ENCODE assay signal across 1 cellular context in the genomic region with DNA sequence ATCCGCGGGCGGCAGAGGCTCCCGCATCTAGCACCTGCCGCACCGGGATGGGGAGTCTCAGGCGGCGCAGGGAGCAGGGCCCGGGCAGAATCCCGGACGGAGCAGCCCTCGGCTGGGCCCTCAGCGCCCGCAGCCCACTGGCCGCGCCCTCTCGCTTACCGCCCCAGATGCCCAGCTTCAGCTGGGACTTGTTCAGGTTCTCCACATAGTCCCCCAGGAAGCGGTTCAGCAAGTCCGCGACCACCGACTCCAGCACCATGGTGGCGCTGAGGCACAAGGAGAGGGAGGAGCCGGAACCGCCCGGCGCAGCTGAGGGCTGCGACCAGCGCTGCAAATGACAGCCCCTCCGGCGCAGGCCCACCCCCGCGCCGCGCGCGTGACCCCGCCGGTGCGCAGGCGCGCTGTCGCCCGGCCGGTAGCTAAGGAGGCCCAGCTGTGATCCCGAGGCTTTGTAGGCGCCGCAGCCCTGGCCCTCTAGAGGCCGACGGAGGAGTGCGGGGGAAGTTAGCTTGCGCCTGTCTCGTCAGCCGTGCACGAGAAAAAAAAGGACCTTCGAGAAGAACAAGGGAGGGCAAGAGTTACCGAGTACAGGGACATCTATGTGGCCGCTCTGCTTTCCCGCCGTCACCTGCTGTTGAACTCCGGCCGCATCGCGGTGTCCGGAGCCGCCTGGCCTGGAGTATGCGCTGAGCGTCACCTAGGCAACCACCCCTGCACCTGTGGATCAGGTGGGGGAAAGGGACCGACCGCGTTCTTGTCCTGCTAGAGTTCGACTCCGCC.
TF ChIP-seq lines count a peak whose summit lies in the region.

A gene with protein sequence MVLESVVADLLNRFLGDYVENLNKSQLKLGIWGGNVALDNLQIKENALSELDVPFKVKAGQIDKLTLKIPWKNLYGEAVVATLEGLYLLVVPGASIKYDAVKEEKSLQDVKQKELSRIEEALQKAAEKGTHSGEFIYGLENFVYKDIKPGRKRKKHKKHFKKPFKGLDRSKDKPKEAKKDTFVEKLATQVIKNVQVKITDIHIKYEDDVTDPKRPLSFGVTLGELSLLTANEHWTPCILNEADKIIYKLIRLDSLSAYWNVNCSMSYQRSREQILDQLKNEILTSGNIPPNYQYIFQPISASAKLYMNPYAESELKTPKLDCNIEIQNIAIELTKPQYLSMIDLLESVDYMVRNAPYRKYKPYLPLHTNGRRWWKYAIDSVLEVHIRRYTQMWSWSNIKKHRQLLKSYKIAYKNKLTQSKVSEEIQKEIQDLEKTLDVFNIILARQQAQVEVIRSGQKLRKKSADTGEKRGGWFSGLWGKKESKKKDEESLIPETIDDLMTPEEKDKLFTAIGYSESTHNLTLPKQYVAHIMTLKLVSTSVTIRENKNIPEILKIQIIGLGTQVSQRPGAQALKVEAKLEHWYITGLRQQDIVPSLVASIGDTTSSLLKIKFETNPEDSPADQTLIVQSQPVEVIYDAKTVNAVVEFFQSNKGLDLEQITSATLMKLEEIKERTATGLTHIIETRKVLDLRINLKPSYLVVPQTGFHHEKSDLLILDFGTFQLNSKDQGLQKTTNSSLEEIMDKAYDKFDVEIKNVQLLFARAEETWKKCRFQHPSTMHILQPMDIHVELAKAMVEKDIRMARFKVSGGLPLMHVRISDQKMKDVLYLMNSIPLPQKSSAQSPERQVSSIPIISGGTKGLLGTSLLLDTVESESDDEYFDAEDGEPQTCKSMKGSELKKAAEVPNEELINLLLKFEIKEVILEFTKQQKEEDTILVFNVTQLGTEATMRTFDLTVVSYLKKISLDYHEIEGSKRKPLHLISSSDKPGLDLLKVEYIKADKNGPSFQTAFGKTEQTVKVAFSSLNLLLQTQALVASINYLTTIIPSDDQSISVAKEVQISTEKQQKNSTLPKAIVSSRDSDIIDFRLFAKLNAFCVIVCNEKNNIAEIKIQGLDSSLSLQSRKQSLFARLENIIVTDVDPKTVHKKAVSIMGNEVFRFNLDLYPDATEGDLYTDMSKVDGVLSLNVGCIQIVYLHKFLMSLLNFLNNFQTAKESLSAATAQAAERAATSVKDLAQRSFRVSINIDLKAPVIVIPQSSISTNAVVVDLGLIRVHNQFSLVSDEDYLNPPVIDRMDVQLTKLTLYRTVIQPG (N-terminal part only) (minus strand): TSS at position 332 of the 780 bp plus-strand sequence. CDS start 73 bp downstream, at position 259.

TF ChIP-seq in HepG2, 621 proteins besides CTCF, POLR2A, EP300 and RAD21 (continued from another document and continues in another):
- TF ChIP-seq HMGXB4 (CRISPR knock-in tag; IDR thresholded peaks at IDR 0.05; ENCODE audit: borderline replicate concordance in 1 of 2, low read depth in 1 of 2) (peak; percentile 86 to 90; a peak in 3 of 4 replicates), SMYD3 (CRISPR knock-in tag; IDR thresholded peaks at IDR 0.05) (no peak), ZNF605 (CRISPR knock-in tag; IDR thresholded peaks at IDR 0.05) (no peak; the same call in 1 of the 2 replicates), ZNF781 (CRISPR knock-in tag; IDR thresholded peaks at IDR 0.05; ENCODE audit: borderline replicate concordance, not compliant biosample characterization) (no peak), POGK (CRISPR knock-in tag; conservative IDR thresholded peaks at IDR 0.05) (peak; percentile 74; the same call in 1 of the 2 replicates), ETS1 (CRISPR knock-in tag; IDR thresholded peaks at IDR 0.05) (peak; percentile 40; the same call in 1 of the 2 replicates), SIX4 (CRISPR knock-in tag; IDR thresholded peaks at IDR 0.05) (no peak), ZNF260 (CRISPR knock-in tag; IDR thresholded peaks at IDR 0.05; ENCODE audit: borderline replicate concordance, low read depth) (no peak), ZNF644 (CRISPR knock-in tag; IDR thresholded peaks at IDR 0.05; ENCODE audit: low read depth) (no peak), ERF (CRISPR knock-in tag; IDR thresholded peaks at IDR 0.05) (peak; percentile 81), ZNF232 (CRISPR knock-in tag; IDR thresholded peaks at IDR 0.05; ENCODE audit: borderline replicate concordance) (peak; percentile 77), SIN3A (IDR thresholded peaks at IDR 0.05; ENCODE audit: borderline replicate concordance, low read depth, low read length) (peak; percentile 88), ZNF138 (CRISPR knock-in tag; IDR thresholded peaks at IDR 0.05; ENCODE audit: low read depth) (no peak), PRMT3 (CRISPR knock-in tag; IDR thresholded peaks at IDR 0.05; ENCODE audit: borderline replicate concordance, low read depth) (no peak), KDM5A (IDR thresholded peaks at IDR 0.05; ENCODE audit: borderline replicate concordance, low read length) (no peak; the same call in 1 of the 2 replicates), ZNF746 (CRISPR knock-in tag; IDR thresholded peaks at IDR 0.05) (no peak), ZNF275 (CRISPR knock-in tag; IDR thresholded peaks at IDR 0.05; ENCODE audit: borderline replicate concordance) (no peak), IKZF5 (CRISPR knock-in tag; IDR thresholded peaks at IDR 0.05) (peak; percentile 50; the same call in 1 of the 2 replicates)
- TF ChIP-seq, protein P1, sequence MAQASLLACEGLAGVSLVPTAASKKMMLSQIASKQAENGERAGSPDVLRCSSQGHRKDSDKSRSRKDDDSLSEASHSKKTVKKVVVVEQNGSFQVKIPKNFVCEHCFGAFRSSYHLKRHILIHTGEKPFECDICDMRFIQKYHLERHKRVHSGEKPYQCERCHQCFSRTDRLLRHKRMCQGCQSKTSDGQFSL (CRISPR knock-in tag; IDR thresholded peaks at IDR 0.05): peak; percentile 46; the same call in 1 of the 2 replicates
- TF ChIP-seq, protein P2, sequence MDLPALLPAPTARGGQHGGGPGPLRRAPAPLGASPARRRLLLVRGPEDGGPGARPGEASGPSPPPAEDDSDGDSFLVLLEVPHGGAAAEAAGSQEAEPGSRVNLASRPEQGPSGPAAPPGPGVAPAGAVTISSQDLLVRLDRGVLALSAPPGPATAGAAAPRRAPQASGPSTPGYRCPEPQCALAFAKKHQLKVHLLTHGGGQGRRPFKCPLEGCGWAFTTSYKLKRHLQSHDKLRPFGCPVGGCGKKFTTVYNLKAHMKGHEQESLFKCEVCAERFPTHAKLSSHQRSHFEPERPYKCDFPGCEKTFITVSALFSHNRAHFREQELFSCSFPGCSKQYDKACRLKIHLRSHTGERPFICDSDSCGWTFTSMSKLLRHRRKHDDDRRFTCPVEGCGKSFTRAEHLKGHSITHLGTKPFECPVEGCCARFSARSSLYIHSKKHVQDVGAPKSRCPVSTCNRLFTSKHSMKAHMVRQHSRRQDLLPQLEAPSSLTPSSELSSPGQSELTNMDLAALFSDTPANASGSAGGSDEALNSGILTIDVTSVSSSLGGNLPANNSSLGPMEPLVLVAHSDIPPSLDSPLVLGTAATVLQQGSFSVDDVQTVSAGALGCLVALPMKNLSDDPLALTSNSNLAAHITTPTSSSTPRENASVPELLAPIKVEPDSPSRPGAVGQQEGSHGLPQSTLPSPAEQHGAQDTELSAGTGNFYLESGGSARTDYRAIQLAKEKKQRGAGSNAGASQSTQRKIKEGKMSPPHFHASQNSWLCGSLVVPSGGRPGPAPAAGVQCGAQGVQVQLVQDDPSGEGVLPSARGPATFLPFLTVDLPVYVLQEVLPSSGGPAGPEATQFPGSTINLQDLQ (CRISPR knock-in tag; IDR thresholded peaks at IDR 0.05): 0 out of 2 replicates have a peak, but pooled peaks have one; percentile 22
- TF ChIP-seq, protein P3, sequence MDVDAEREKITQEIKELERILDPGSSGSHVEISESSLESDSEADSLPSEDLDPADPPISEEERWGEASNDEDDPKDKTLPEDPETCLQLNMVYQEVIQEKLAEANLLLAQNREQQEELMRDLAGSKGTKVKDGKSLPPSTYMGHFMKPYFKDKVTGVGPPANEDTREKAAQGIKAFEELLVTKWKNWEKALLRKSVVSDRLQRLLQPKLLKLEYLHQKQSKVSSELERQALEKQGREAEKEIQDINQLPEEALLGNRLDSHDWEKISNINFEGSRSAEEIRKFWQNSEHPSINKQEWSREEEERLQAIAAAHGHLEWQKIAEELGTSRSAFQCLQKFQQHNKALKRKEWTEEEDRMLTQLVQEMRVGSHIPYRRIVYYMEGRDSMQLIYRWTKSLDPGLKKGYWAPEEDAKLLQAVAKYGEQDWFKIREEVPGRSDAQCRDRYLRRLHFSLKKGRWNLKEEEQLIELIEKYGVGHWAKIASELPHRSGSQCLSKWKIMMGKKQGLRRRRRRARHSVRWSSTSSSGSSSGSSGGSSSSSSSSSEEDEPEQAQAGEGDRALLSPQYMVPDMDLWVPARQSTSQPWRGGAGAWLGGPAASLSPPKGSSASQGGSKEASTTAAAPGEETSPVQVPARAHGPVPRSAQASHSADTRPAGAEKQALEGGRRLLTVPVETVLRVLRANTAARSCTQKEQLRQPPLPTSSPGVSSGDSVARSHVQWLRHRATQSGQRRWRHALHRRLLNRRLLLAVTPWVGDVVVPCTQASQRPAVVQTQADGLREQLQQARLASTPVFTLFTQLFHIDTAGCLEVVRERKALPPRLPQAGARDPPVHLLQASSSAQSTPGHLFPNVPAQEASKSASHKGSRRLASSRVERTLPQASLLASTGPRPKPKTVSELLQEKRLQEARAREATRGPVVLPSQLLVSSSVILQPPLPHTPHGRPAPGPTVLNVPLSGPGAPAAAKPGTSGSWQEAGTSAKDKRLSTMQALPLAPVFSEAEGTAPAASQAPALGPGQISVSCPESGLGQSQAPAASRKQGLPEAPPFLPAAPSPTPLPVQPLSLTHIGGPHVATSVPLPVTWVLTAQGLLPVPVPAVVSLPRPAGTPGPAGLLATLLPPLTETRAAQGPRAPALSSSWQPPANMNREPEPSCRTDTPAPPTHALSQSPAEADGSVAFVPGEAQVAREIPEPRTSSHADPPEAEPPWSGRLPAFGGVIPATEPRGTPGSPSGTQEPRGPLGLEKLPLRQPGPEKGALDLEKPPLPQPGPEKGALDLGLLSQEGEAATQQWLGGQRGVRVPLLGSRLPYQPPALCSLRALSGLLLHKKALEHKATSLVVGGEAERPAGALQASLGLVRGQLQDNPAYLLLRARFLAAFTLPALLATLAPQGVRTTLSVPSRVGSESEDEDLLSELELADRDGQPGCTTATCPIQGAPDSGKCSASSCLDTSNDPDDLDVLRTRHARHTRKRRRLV (CRISPR knock-in tag; IDR thresholded peaks at IDR 0.05): peak; percentile 46; the same call in 1 of the 2 replicates
- TF ChIP-seq, protein P4, sequence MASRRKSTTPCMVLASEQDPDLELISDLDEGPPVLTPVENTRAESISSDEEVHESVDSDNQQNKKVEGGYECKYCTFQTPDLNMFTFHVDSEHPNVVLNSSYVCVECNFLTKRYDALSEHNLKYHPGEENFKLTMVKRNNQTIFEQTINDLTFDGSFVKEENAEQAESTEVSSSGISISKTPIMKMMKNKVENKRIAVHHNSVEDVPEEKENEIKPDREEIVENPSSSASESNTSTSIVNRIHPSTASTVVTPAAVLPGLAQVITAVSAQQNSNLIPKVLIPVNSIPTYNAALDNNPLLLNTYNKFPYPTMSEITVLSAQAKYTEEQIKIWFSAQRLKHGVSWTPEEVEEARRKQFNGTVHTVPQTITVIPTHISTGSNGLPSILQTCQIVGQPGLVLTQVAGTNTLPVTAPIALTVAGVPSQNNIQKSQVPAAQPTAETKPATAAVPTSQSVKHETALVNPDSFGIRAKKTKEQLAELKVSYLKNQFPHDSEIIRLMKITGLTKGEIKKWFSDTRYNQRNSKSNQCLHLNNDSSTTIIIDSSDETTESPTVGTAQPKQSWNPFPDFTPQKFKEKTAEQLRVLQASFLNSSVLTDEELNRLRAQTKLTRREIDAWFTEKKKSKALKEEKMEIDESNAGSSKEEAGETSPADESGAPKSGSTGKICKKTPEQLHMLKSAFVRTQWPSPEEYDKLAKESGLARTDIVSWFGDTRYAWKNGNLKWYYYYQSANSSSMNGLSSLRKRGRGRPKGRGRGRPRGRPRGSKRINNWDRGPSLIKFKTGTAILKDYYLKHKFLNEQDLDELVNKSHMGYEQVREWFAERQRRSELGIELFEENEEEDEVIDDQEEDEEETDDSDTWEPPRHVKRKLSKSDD (CRISPR knock-in tag; IDR thresholded peaks at IDR 0.05; ENCODE audit: low read depth): no peak
